In genomic region chr1:236175642-236176336, GRCh38 we compare ENCODE assay signal across 12 cellular contexts. TPM values are rescaled to one million over a fixed set of nuclear protein-coding genes. Genes with fewer than 3 reads are reported as not detected.
DNase-seq lines count a peak whose midpoint lies in the region; ATAC-seq and TF ChIP-seq lines count a peak whose summit lies in the region.
"Had no signal": no experiment of that assay in that cellular context is flagged by ENCODE, and none has a peak within 500 bp of the region (broad histone marks: within the 10 kb centered on the region; RNA-seq: fewer than 3 reads in every experiment).

No MANE protein-coding gene starts in this region.

- peaks cover 2% of the 10 kb centered on the region for H3K36me3 Mint-ChIP-seq in progenitor cell of endocrine pancreas (ENCODE audit: insufficient read depth)

- H3K4me3 Mint-ChIP-seq in progenitor cell of endocrine pancreas (ENCODE audit: low read depth), result no peak overlapping the region
- H3K4me3 Mint-ChIP-seq: activated CD4-positive, alpha-beta T cell treated with anti-CD3 and anti-CD28 coated beads, Interleukin-2, amount 10 ng/mL, durations not matched to agents 7 days and 5 days had no signal

- no peak overlapping the region for H4K8ac ChIP-seq in trophoblast cell (ENCODE audit: low read depth, low read length)

- no peaks in the 10 kb centered on the region for H3K79me2 ChIP-seq in trophoblast cell (ENCODE audit: control insufficient read depth, insufficient read depth, low read length, poor library complexity)

- TF ChIP-seq CTCF in progenitor cell of endocrine pancreas (IDR thresholded peaks at IDR 0.05; ENCODE audit: unreplicated experiment), result no peak

- no peak overlapping the region for H3K4me3 ChIP-seq in trophoblast cell (ENCODE audit: low read depth, low read length)
- H3K4me3 ChIP-seq: skin epidermis had no signal

- no peak overlapping the region for H3K4ac ChIP-seq in trophoblast cell (ENCODE audit: low read depth, low read length)

- no peak overlapping the region for H3K4me2 ChIP-seq in trophoblast cell (ENCODE audit: low read length)

- no peak overlapping the region for H2AFZ ChIP-seq in trophoblast cell (ENCODE audit: insufficient read depth, low read length, poor library complexity)

- peaks cover 0 to 2% of the 10 kb centered on the region in 2 experiments for H3K36me3 ChIP-seq in trophoblast cell (ENCODE audit: control insufficient read depth in 1 of 2, insufficient read depth in 2 of 2, low read length in 2 of 2)

- ATAC-seq in GM19043 (IDR thresholded peaks at IDR 0.05; ENCODE audit: low read depth, unreplicated experiment) (peak; percentile 75), HG02571 (IDR thresholded peaks at IDR 0.05; ENCODE audit: unreplicated experiment) (peak; percentile 67), HG03571 (IDR thresholded peaks at IDR 0.05; ENCODE audit: unreplicated experiment) (peak; percentile 70), GM18517 (IDR thresholded peaks at IDR 0.05; ENCODE audit: unreplicated experiment) (no peak)

- no peaks in the 10 kb centered on the region for H3K9me3 Mint-ChIP-seq in progenitor cell of endocrine pancreas (ENCODE audit: low read depth)
- H3K9me3 Mint-ChIP-seq: activated CD4-positive, alpha-beta T cell treated with anti-CD3 and anti-CD28 coated beads, Interleukin-2, amount 10 ng/mL, durations not matched to agents 7 days and 5 days had no signal

- H3K9ac ChIP-seq in trophoblast cell (ENCODE audit: low read length), result no peak overlapping the region

- DNase-seq in progenitor cell of endocrine pancreas (ENCODE audit: low spot score, unreplicated experiment), result no peak
- DNase-seq in occipital lobe (lab: John Stamatoyannopoulos, UW), result no peak
- no peak for DNase-seq in trophoblast cell
- no peak for DNase-seq in activated T-cell treated with anti-CD3 and anti-CD28 coated beads for 4 hours
- DNase-seq: activated CD4-positive, alpha-beta T cell treated with anti-CD3 and anti-CD28 coated beads, Interleukin-2, amount 10 ng/mL, durations not matched to agents 7 days and 5 days; effector memory CD4-positive, alpha-beta T cell; MM.1S had no signal

- no peak overlapping the region for H2BK12ac ChIP-seq in trophoblast cell (ENCODE audit: low read length)

- no CpG with 5 or more reads among the region's 12 CpGs for WGBS in trophoblast cell (ENCODE audit: extremely low coverage, insufficient coverage, insufficient read length)

- H4K12ac ChIP-seq in trophoblast cell (ENCODE audit: low read depth, low read length), result no peak overlapping the region

- peaks cover 3% of the 10 kb centered on the region for H3K27me3 Mint-ChIP-seq in progenitor cell of endocrine pancreas
- H3K27me3 Mint-ChIP-seq: activated CD4-positive, alpha-beta T cell treated with anti-CD3 and anti-CD28 coated beads, Interleukin-2, amount 10 ng/mL, durations not matched to agents 7 days and 5 days had no signal

- H3K9me3 ChIP-seq in trophoblast cell (ENCODE audit: insufficient read depth, low read depth, low read length), result no peaks in the 10 kb centered on the region

- H3K18ac ChIP-seq in trophoblast cell (ENCODE audit: low read length), result no peak overlapping the region

- H3K14ac ChIP-seq in trophoblast cell (ENCODE audit: low read length), result no peak overlapping the region

- no peak overlapping the region for H2AK5ac ChIP-seq in trophoblast cell (ENCODE audit: low read length)

- H2BK120ac ChIP-seq in trophoblast cell (ENCODE audit: insufficient read depth, low read length, poor library complexity), result no peak overlapping the region

- H3K27ac ChIP-seq in trophoblast cell (ENCODE audit: low read depth, low read length), result no peak overlapping the region
- H3K27ac ChIP-seq: skin epidermis had no signal

- H4K91ac ChIP-seq in trophoblast cell (ENCODE audit: low read depth, low read length), result no peak overlapping the region

- H3K79me1 ChIP-seq in trophoblast cell (ENCODE audit: low read length), result no peaks in the 10 kb centered on the region

- no peak overlapping the region for H2BK5ac ChIP-seq in trophoblast cell (ENCODE audit: low read depth, low read length, poor library complexity)

- H3K4me1 ChIP-seq in trophoblast cell (ENCODE audit: control insufficient read depth in 1 of 2, insufficient read depth in 2 of 2, low read length in 2 of 2), result no peaks in the 10 kb centered on the region

- peaks cover 15% of the 10 kb centered on the region for H3K4me1 Mint-ChIP-seq in progenitor cell of endocrine pancreas (ENCODE audit: low read depth)
- H3K4me1 Mint-ChIP-seq: activated CD4-positive, alpha-beta T cell treated with anti-CD3 and anti-CD28 coated beads, Interleukin-2, amount 10 ng/mL, durations not matched to agents 7 days and 5 days had no signal

- no peaks in the 10 kb centered on the region for H3K27me3 ChIP-seq in trophoblast cell (ENCODE audit: insufficient read depth, low read length)

- peak overlapping the region; percentile 12 for H3K27ac Mint-ChIP-seq in progenitor cell of endocrine pancreas
- H3K27ac Mint-ChIP-seq: activated CD4-positive, alpha-beta T cell treated with anti-CD3 and anti-CD28 coated beads, Interleukin-2, amount 10 ng/mL, durations not matched to agents 7 days and 5 days had no signal

- no peak overlapping the region for H3K23ac ChIP-seq in trophoblast cell (ENCODE audit: low read length)

RNA-seq across cellular contexts. Expression of gene GPR137B, which starts 33.5 kb away (rescaled TPM):
- total RNA-seq in progenitor cell of endocrine pancreas (6.9 and 9.5 TPM in 2 replicates), occipital lobe (52.4 TPM)
- 7.9 and 8.0 TPM in 2 replicates for polyA plus RNA-seq in trophoblast cell (2013)
